ENCODE assay signal across 1 cellular context in the genomic region with DNA sequence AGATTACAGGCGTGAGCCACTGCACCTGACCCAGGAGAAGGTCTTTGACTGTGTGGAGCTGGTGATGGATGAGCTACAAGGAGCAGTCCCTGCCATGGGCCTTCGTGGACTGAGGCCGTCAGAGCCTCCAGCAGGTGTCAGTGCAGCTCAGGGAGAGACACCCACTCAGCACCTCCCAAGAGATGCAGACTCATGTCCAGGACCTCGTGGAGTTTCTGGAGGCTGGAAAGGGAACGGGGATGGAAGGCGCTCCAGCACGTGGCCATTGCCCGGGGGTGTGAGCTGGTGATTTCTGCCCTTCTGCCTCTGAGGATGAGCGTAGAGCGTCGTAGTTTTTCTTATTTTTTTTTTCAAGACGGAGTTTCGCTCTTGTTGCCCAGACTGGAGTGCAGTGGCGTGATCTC.
TF ChIP-seq lines count a peak whose summit lies in the region.

No MANE protein-coding gene starts in this region.

TF ChIP-seq in K562, 482 proteins besides CTCF, POLR2A, EP300 and RAD21 (continued from another document and continues in another):
- TF ChIP-seq, protein P1, sequence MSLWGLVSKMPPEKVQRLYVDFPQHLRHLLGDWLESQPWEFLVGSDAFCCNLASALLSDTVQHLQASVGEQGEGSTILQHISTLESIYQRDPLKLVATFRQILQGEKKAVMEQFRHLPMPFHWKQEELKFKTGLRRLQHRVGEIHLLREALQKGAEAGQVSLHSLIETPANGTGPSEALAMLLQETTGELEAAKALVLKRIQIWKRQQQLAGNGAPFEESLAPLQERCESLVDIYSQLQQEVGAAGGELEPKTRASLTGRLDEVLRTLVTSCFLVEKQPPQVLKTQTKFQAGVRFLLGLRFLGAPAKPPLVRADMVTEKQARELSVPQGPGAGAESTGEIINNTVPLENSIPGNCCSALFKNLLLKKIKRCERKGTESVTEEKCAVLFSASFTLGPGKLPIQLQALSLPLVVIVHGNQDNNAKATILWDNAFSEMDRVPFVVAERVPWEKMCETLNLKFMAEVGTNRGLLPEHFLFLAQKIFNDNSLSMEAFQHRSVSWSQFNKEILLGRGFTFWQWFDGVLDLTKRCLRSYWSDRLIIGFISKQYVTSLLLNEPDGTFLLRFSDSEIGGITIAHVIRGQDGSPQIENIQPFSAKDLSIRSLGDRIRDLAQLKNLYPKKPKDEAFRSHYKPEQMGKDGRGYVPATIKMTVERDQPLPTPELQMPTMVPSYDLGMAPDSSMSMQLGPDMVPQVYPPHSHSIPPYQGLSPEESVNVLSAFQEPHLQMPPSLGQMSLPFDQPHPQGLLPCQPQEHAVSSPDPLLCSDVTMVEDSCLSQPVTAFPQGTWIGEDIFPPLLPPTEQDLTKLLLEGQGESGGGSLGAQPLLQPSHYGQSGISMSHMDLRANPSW (CRISPR knock-in tag; IDR thresholded peaks at IDR 0.05), result no peak
- 0 out of 2 replicates have a peak, but pooled peaks have one; percentile 6 for TF ChIP-seq HCFC1 (IDR thresholded peaks at IDR 0.05; ENCODE audit: low read depth, low read length)
- TF ChIP-seq ZNF561 (CRISPR knock-in tag; conservative IDR thresholded peaks at IDR 0.05), result no peak
- TF ChIP-seq ZNF263 (CRISPR knock-in tag; IDR thresholded peaks at IDR 0.05; ENCODE audit: borderline replicate concordance), result no peak; the same call in 1 of the 2 replicates
- no peak for TF ChIP-seq NELFE (IDR thresholded peaks at IDR 0.05; ENCODE audit: insufficient read depth, insufficient read length)
- TF ChIP-seq HDAC3 (IDR thresholded peaks at IDR 0.05; ENCODE audit: borderline replicate concordance, partially characterized antibody), result no peak
- TF ChIP-seq FOXA3 (CRISPR knock-in tag; conservative IDR thresholded peaks at IDR 0.05 in 1 of 2, IDR thresholded peaks at IDR 0.05 in 1 of 2), result no peak
- TF ChIP-seq, protein P2, sequence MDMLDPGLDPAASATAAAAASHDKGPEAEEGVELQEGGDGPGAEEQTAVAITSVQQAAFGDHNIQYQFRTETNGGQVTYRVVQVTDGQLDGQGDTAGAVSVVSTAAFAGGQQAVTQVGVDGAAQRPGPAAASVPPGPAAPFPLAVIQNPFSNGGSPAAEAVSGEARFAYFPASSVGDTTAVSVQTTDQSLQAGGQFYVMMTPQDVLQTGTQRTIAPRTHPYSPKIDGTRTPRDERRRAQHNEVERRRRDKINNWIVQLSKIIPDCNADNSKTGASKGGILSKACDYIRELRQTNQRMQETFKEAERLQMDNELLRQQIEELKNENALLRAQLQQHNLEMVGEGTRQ (CRISPR knock-in tag; IDR thresholded peaks at IDR 0.05), result no peak
- no peak for TF ChIP-seq POLR2AphosphoS5 (IDR thresholded peaks at IDR 0.05; ENCODE audit: control insufficient read depth, insufficient read depth, low read depth, low read length)
- peak; percentile 67 for TF ChIP-seq ZNF316 (IDR thresholded peaks at IDR 0.05)
- TF ChIP-seq HLTF (IDR thresholded peaks at IDR 0.05), result no peak
- TF ChIP-seq MEIS2 (IDR thresholded peaks at IDR 0.05; ENCODE audit: partially characterized antibody), result peak; percentile 48
- TF ChIP-seq, protein P3, sequence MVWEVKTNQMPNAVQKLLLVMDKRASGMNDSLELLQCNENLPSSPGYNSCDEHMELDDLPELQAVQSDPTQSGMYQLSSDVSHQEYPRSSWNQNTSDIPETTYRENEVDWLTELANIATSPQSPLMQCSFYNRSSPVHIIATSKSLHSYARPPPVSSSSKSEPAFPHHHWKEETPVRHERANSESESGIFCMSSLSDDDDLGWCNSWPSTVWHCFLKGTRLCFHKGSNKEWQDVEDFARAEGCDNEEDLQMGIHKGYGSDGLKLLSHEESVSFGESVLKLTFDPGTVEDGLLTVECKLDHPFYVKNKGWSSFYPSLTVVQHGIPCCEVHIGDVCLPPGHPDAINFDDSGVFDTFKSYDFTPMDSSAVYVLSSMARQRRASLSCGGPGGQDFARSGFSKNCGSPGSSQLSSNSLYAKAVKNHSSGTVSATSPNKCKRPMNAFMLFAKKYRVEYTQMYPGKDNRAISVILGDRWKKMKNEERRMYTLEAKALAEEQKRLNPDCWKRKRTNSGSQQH (CRISPR knock-in tag; IDR thresholded peaks at IDR 0.05), result no peak
- peak; percentile 78 for TF ChIP-seq SMC3 (conservative IDR thresholded peaks at IDR 0.05; ENCODE audit: insufficient read depth, low read depth, low read length)
- TF ChIP-seq, protein P4, sequence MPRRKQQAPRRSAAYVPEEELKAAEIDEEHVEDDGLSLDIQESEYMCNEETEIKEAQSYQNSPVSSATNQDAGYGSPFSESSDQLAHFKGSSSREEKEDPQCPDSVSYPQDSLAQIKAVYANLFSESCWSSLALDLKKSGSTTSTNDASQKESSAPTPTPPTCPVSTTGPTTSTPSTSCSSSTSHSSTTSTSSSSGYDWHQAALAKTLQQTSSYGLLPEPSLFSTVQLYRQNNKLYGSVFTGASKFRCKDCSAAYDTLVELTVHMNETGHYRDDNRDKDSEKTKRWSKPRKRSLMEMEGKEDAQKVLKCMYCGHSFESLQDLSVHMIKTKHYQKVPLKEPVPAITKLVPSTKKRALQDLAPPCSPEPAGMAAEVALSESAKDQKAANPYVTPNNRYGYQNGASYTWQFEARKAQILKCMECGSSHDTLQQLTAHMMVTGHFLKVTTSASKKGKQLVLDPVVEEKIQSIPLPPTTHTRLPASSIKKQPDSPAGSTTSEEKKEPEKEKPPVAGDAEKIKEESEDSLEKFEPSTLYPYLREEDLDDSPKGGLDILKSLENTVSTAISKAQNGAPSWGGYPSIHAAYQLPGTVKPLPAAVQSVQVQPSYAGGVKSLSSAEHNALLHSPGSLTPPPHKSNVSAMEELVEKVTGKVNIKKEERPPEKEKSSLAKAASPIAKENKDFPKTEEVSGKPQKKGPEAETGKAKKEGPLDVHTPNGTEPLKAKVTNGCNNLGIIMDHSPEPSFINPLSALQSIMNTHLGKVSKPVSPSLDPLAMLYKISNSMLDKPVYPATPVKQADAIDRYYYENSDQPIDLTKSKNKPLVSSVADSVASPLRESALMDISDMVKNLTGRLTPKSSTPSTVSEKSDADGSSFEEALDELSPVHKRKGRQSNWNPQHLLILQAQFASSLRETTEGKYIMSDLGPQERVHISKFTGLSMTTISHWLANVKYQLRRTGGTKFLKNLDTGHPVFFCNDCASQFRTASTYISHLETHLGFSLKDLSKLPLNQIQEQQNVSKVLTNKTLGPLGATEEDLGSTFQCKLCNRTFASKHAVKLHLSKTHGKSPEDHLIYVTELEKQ (CRISPR knock-in tag; IDR thresholded peaks at IDR 0.05), result no peak
- TF ChIP-seq ETV5 (CRISPR knock-in tag; IDR thresholded peaks at IDR 0.05; ENCODE audit: low read depth), result 0 out of 2 replicates have a peak, but pooled peaks have one; percentile 26
- TF ChIP-seq BRF1 (IDR thresholded peaks at IDR 0.05; ENCODE audit: borderline replicate concordance, extremely low read depth, insufficient read length), result no peak
- TF ChIP-seq, protein P5, sequence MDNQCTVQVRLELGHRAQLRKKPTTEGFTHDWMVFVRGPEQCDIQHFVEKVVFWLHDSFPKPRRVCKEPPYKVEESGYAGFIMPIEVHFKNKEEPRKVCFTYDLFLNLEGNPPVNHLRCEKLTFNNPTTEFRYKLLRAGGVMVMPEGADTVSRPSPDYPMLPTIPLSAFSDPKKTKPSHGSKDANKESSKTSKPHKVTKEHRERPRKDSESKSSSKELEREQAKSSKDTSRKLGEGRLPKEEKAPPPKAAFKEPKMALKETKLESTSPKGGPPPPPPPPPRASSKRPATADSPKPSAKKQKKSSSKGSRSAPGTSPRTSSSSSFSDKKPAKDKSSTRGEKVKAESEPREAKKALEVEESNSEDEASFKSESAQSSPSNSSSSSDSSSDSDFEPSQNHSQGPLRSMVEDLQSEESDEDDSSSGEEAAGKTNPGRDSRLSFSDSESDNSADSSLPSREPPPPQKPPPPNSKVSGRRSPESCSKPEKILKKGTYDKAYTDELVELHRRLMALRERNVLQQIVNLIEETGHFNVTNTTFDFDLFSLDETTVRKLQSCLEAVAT (IDR thresholded peaks at IDR 0.05), result no peak
- TF ChIP-seq, protein P6, sequence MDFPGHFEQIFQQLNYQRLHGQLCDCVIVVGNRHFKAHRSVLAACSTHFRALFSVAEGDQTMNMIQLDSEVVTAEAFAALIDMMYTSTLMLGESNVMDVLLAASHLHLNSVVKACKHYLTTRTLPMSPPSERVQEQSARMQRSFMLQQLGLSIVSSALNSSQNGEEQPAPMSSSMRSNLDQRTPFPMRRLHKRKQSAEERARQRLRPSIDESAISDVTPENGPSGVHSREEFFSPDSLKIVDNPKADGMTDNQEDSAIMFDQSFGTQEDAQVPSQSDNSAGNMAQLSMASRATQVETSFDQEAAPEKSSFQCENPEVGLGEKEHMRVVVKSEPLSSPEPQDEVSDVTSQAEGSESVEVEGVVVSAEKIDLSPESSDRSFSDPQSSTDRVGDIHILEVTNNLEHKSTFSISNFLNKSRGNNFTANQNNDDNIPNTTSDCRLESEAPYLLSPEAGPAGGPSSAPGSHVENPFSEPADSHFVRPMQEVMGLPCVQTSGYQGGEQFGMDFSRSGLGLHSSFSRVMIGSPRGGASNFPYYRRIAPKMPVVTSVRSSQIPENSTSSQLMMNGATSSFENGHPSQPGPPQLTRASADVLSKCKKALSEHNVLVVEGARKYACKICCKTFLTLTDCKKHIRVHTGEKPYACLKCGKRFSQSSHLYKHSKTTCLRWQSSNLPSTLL (IDR thresholded peaks at IDR 0.05), result no peak
- TF ChIP-seq, protein P7, sequence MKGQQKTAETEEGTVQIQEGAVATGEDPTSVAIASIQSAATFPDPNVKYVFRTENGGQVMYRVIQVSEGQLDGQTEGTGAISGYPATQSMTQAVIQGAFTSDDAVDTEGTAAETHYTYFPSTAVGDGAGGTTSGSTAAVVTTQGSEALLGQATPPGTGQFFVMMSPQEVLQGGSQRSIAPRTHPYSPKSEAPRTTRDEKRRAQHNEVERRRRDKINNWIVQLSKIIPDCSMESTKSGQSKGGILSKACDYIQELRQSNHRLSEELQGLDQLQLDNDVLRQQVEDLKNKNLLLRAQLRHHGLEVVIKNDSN (CRISPR knock-in tag; IDR thresholded peaks at IDR 0.05), result peak; percentile 76
- TF ChIP-seq, protein P8, sequence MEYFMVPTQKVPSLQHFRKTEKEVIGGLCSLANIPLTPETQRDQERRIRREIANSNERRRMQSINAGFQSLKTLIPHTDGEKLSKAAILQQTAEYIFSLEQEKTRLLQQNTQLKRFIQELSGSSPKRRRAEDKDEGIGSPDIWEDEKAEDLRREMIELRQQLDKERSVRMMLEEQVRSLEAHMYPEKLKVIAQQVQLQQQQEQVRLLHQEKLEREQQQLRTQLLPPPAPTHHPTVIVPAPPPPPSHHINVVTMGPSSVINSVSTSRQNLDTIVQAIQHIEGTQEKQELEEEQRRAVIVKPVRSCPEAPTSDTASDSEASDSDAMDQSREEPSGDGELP (CRISPR knock-in tag; IDR thresholded peaks at IDR 0.05; ENCODE audit: borderline replicate concordance), result peak; percentile 29; the same call in 1 of the 2 replicates
- TF ChIP-seq, protein P9, sequence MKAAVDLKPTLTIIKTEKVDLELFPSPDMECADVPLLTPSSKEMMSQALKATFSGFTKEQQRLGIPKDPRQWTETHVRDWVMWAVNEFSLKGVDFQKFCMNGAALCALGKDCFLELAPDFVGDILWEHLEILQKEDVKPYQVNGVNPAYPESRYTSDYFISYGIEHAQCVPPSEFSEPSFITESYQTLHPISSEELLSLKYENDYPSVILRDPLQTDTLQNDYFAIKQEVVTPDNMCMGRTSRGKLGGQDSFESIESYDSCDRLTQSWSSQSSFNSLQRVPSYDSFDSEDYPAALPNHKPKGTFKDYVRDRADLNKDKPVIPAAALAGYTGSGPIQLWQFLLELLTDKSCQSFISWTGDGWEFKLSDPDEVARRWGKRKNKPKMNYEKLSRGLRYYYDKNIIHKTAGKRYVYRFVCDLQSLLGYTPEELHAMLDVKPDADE (conservative IDR thresholded peaks at IDR 0.05; ENCODE audit: control insufficient read depth, low read depth, low read length), result 0 out of 2 replicates have a peak, but pooled peaks have one; percentile 37
- no peak for TF ChIP-seq PURB (CRISPR knock-in tag; IDR thresholded peaks at IDR 0.05; ENCODE audit: low read depth)
- peak in 1 of 2 experiments; percentile 78; a peak in 1 of 4 replicates for TF ChIP-seq SIN3A (IDR thresholded peaks at IDR 0.05; ENCODE audit: borderline replicate concordance in 2 of 2, control insufficient read depth in 1 of 2, low read depth in 2 of 2, low read length in 2 of 2)
- TF ChIP-seq CREM (IDR thresholded peaks at IDR 0.05; ENCODE audit: low read depth), result peak; percentile 68
- no peak for TF ChIP-seq MECOM (CRISPR knock-in tag; IDR thresholded peaks at IDR 0.05)
- peak in 1 of 2 experiments; percentile 50; a peak in 2 of 4 replicates for TF ChIP-seq MAZ (CRISPR knock-in tag; conservative IDR thresholded peaks at IDR 0.05 in 1 of 2, IDR thresholded peaks at IDR 0.05 in 1 of 2)
- TF ChIP-seq NUFIP1 (IDR thresholded peaks at IDR 0.05; ENCODE audit: partially characterized antibody), result peak; percentile 46
- no peak for TF ChIP-seq ZNF785 (CRISPR knock-in tag; IDR thresholded peaks at IDR 0.05)
- 0 out of 4 replicates have a peak, but pooled peaks of 1 of the 2 experiments have one; percentile 59 for TF ChIP-seq NONO (IDR thresholded peaks at IDR 0.05; ENCODE audit: low read depth in 2 of 2, low read length in 1 of 2)
- TF ChIP-seq SIN3B (IDR thresholded peaks at IDR 0.05; ENCODE audit: low read depth), result no peak
- TF ChIP-seq, protein P10, sequence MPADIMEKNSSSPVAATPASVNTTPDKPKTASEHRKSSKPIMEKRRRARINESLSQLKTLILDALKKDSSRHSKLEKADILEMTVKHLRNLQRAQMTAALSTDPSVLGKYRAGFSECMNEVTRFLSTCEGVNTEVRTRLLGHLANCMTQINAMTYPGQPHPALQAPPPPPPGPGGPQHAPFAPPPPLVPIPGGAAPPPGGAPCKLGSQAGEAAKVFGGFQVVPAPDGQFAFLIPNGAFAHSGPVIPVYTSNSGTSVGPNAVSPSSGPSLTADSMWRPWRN (IDR thresholded peaks at IDR 0.05; ENCODE audit: low read depth), result no peak
- no peak for TF ChIP-seq PRMT5 (CRISPR knock-in tag; IDR thresholded peaks at IDR 0.05)
- TF ChIP-seq NBN (IDR thresholded peaks at IDR 0.05; ENCODE audit: low read depth), result peak; percentile 24; the same call in 1 of the 2 replicates
- TF ChIP-seq DPF2 (IDR thresholded peaks at IDR 0.05), result no peak
- no peak for TF ChIP-seq FOXM1 (IDR thresholded peaks at IDR 0.05; ENCODE audit: low read depth)
- no peak for TF ChIP-seq FOXM1 (CRISPR knock-in tag; IDR thresholded peaks at IDR 0.05; ENCODE audit: low read depth)
- peak; percentile 23; the same call in 1 of the 2 replicates for TF ChIP-seq MAFK (IDR thresholded peaks at IDR 0.05; ENCODE audit: low read length)
